ENCODE assay signal across 11 cellular contexts in the genomic region with DNA sequence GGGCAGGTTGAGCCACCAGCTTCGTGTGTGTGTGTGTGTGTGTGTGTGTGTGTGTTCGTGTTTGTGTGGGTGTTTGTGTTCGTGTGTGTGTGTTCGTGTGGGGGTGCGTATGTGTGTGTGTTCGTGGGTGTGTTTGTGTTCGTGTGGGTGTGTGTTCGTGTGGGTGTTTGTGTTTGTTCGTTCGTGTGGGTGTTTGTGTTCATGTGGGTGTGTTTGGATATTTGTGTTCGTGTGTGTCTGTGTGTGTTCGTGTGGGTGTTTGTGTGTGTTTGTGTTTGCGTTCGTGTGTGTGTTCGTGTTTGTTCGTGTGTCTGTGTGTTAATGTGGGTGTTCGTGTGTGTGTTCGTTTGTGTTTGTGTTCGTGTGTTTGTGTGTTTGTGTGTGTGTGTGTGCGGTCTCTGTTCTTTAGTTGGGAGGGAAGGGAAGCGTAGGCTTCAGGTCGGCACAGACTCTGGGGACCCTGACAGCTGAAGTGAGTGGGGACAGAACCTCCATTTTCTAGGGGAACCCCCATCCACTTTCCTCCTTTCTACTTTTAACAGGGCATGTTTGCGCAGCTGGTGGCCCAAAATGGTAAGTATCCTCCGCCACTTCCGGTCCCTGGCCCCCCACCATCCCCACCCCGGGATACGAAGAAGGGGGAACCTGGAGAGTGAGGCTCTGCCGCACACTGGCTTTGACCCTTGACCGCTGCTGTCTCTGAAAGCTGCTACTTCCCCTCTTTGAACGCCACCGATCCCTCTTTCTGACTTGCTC. TPM values are rescaled to one million over a fixed set of nuclear protein-coding genes. Genes with fewer than 3 reads are reported as not detected.
DNase-seq lines count a peak whose midpoint lies in the region; ATAC-seq, FAIRE-seq and TF ChIP-seq lines count a peak whose summit lies in the region.
"Had no signal": no experiment of that assay in that cellular context is flagged by ENCODE, and none has a peak within 500 bp of the region (broad histone marks: within the 10 kb centered on the region; RNA-seq: fewer than 3 reads in every experiment).

No MANE protein-coding gene starts in this region.

- H3K36me3 ChIP-seq in CD4-positive, CD25-positive, alpha-beta regulatory T cell (ENCODE audit: control insufficient read depth, insufficient read depth, low read length), result no peaks in the 10 kb centered on the region
- H3K36me3 ChIP-seq in HepG2 (replicated peaks in 1 of 2; ENCODE audit: control insufficient read depth in 1 of 2, insufficient read depth in 2 of 2, low read length in 2 of 2), result no peaks in the 10 kb centered on the region
- no peaks in the 10 kb centered on the region for H3K36me3 ChIP-seq in gastrocnemius medialis
- H3K36me3 ChIP-seq: neutrophil had no signal

- BruUV-seq in HepG2 (replicated peaks; lab: Mats Ljungman, UMichigan), result TSS peak; percentile 71

- no peak overlapping the region for H3K27ac ChIP-seq in CD4-positive, CD25-positive, alpha-beta regulatory T cell (ENCODE audit: insufficient read depth, low read length, poor library complexity, severe bottlenecking)
- no peak overlapping the region for H3K27ac ChIP-seq in HepG2 (ENCODE audit: extremely low read length, insufficient read depth, low read length)
- no peak overlapping the region for H3K27ac ChIP-seq in gastrocnemius medialis
- H3K27ac ChIP-seq: neutrophil had no signal

- H3K27me3 ChIP-seq in CD4-positive, CD25-positive, alpha-beta regulatory T cell (ENCODE audit: control insufficient read depth, insufficient read depth, low read length), result peaks cover 9% of the 10 kb centered on the region
- H3K27me3 ChIP-seq in HepG2 (ENCODE audit: control insufficient read depth in 1 of 2, insufficient read depth in 2 of 2, low read length in 2 of 2) (peaks cover 0 to 14% of the 10 kb centered on the region in 2 experiments; a peak in 3 of 5 replicates), gastrocnemius medialis (peaks cover 8 to 23% (median 10%) of the 10 kb centered on the region in 3 donors)

- no peak overlapping the region for H2AFZ ChIP-seq in HepG2 (ENCODE audit: low read length)

- TF ChIP-seq CTCF in HFFc6 (IDR thresholded peaks at IDR 0.05) (no peak), HepG2 (CRISPR knock-in tag; IDR thresholded peaks at IDR 0.05) (no peak), gastrocnemius medialis (IDR thresholded peaks at IDR 0.05 in 4 of 5, conservative IDR thresholded peaks at IDR 0.05 in 1 of 5) (no peak)

- peaks cover 0 to 4% (median 0%) of the 10 kb centered on the region in 7 donors for H3K9me3 Mint-ChIP-seq in CD4-positive, CD25-positive, alpha-beta regulatory T cell
- peaks cover 6% of the 10 kb centered on the region for H3K9me3 Mint-ChIP-seq in HFFc6
- no peaks in the 10 kb centered on the region for H3K9me3 Mint-ChIP-seq in activated CD4-positive, alpha-beta memory T cell treated with anti-CD3 and anti-CD28 coated beads for 36 hours

- DNase-seq in CD4-positive, CD25-positive, alpha-beta regulatory T cell, result peak in 1 of 3 donors; percentile 36
- no peak for DNase-seq in HFFc6
- peak; percentile 43 for DNase-seq in activated CD4-positive, alpha-beta memory T cell treated with anti-CD3 and anti-CD28 coated beads for 36 hours
- no peak for DNase-seq in HepG2 (ENCODE audit: low spot score)
- DNase-seq in gastrocnemius medialis, result no peak
- no peak for DNase-seq in H4 (ENCODE audit: low spot score)
- no peak for DNase-seq in NCI-H774 (lab: John Stamatoyannopoulos, UW)
- DNase-seq: NCI-H1417 treated with DMSO at 0.1 percent for 48 hours had no signal

- peaks cover 37% of the 10 kb centered on the region for H3K4me1 ChIP-seq in CD4-positive, CD25-positive, alpha-beta regulatory T cell (ENCODE audit: control insufficient read depth, insufficient read depth, low read length, poor library complexity, severe bottlenecking)
- H3K4me1 ChIP-seq in HepG2 (ENCODE audit: insufficient read depth, low read length) (peaks cover 57% of the 10 kb centered on the region), gastrocnemius medialis (peaks cover 25 to 29% of the 10 kb centered on the region in 2 donors)

- peak overlapping the region; percentile 99 for H3K4me2 ChIP-seq in HepG2 (ENCODE audit: low read depth, low read length)

- peaks cover 17 to 49% (median 34%) of the 10 kb centered on the region in 4 donors for H3K4me1 Mint-ChIP-seq in CD4-positive, CD25-positive, alpha-beta regulatory T cell
- H3K4me1 Mint-ChIP-seq in HFFc6 (ENCODE audit: low read depth), result peaks cover 23% of the 10 kb centered on the region
- peaks cover 41% of the 10 kb centered on the region for H3K4me1 Mint-ChIP-seq in activated CD4-positive, alpha-beta memory T cell treated with anti-CD3 and anti-CD28 coated beads for 36 hours (ENCODE audit: low read depth)

- TF ChIP-seq EP300 in HepG2 (IDR thresholded peaks at IDR 0.05; ENCODE audit: low read depth in 2 of 2, low read length in 2 of 2), result no peak
- no peak for TF ChIP-seq EP300 in HepG2 (CRISPR knock-in tag; IDR thresholded peaks at IDR 0.05; ENCODE audit: borderline replicate concordance)

- CTCF ChIA-PET in activated CD4-positive, alpha-beta memory T cell treated with anti-CD3 and anti-CD28 coated beads for 36 hours (lab: Charles Lee), result interaction anchor here (0.5 to 1.1 kb wide), 2 partner anchors 16 to 30 kb away, joined by 4 read pairs; no protein-coding TSS in a partner anchor
- CTCF ChIA-PET in HepG2 (lab: Yijun Ruan, JAX; ENCODE audit: low intra/inter-chr PET ratio, low total read pairs), result no interaction called here

- FAIRE-seq in HepG2 (lab: Jason Lieb, UNC), result peak; percentile 67

- 48% methylated on average over 28 of the region's 31 CpGs for WGBS in HepG2 (ENCODE audit: low lambda C conversion rate)

- TF ChIP-seq POLR2A in HepG2 (IDR thresholded peaks at IDR 0.05; ENCODE audit: insufficient read depth in 1 of 2, low read depth in 2 of 2, low read length in 2 of 2) (no peak), GM18505 (IDR thresholded peaks at IDR 0.05; ENCODE audit: borderline replicate concordance, extremely low read depth, insufficient read depth, insufficient read length) (no peak), gastrocnemius medialis (IDR thresholded peaks at IDR 0.05) (no peak)

- POLR2A ChIA-PET in activated CD4-positive, alpha-beta memory T cell treated with anti-CD3 and anti-CD28 coated beads for 36 hours (lab: Charles Lee), result no interaction called here
- POLR2A ChIA-PET in HepG2 (lab: Yijun Ruan, JAX), result no interaction called here

- H4K20me1 ChIP-seq in HepG2 (ENCODE audit: insufficient read depth, low read length), result no peaks in the 10 kb centered on the region

- H3K27me3 Mint-ChIP-seq in CD4-positive, CD25-positive, alpha-beta regulatory T cell, result peaks cover 38% of the 10 kb centered on the region
- H3K27me3 Mint-ChIP-seq in HFFc6 (ENCODE audit: insufficient read depth), result peaks cover 6% of the 10 kb centered on the region
- H3K27me3 Mint-ChIP-seq in activated CD4-positive, alpha-beta memory T cell treated with anti-CD3 and anti-CD28 coated beads for 36 hours, result peaks cover 24% of the 10 kb centered on the region

- in situ Hi-C loops in HepG2 (cut with HindIII; ENCODE audit: extremely low pct_ligation_motif_present, low pct_unique_long_range_greater_than_20kb) (no loop called here), gastrocnemius medialis (cut with MboI; ENCODE audit: low sequenced_read_pairs in 4 of 4) (no loop called here)

- intact Hi-C loops in activated CD4-positive, alpha-beta memory T cell treated with anti-CD3 and anti-CD28 coated beads for 36 hours (cut with micrococcal nuclease), result loop anchor here (5.0 kb wide), 1 partner anchor 60 kb away; a partner anchor contains a TSS
- intact Hi-C loops in HepG2 (cut with micrococcal nuclease; ENCODE audit: unreplicated experiment), result no loop called here
- intact Hi-C loops in gastrocnemius medialis (cut with DNase I; ENCODE audit: low total_unique reads), result loop anchor here (5.0 kb wide), 2 partner anchors 75 to 205 kb away; a partner anchor contains a TSS

- ATAC-seq in CD4-positive, CD25-positive, alpha-beta regulatory T cell (ENCODE audit: low read depth in 2 of 2), result no peak
- ATAC-seq in HepG2 (no peak), GM18505 (IDR thresholded peaks at IDR 0.05; ENCODE audit: unreplicated experiment) (no peak), gastrocnemius medialis (no peak)

- no peak for TF ChIP-seq RAD21 in HepG2 (CRISPR knock-in tag; IDR thresholded peaks at IDR 0.05)

- H3K27ac Mint-ChIP-seq in CD4-positive, CD25-positive, alpha-beta regulatory T cell, result peak overlapping the region; percentile 5 to 91 (median 19)
- no peak overlapping the region for H3K27ac Mint-ChIP-seq in HFFc6
- no peak overlapping the region for H3K27ac Mint-ChIP-seq in activated CD4-positive, alpha-beta memory T cell treated with anti-CD3 and anti-CD28 coated beads for 36 hours

- H3K79me2 ChIP-seq in HepG2 (ENCODE audit: insufficient read depth, low read length), result no peaks in the 10 kb centered on the region

- H3K9ac ChIP-seq in HepG2 (ENCODE audit: insufficient read depth, low read depth, low read length), result no peak overlapping the region

- H3K36me3 Mint-ChIP-seq in CD4-positive, CD25-positive, alpha-beta regulatory T cell, result peaks cover 7% of the 10 kb centered on the region
- peaks cover 15% of the 10 kb centered on the region for H3K36me3 Mint-ChIP-seq in HFFc6 (ENCODE audit: low read depth)
- peaks cover 3% of the 10 kb centered on the region for H3K36me3 Mint-ChIP-seq in activated CD4-positive, alpha-beta memory T cell treated with anti-CD3 and anti-CD28 coated beads for 36 hours

- peak overlapping the region; percentile 20 for H3K4me3 ChIP-seq in CD4-positive, CD25-positive, alpha-beta regulatory T cell (ENCODE audit: low read depth, low read length)
- H3K4me3 ChIP-seq in HepG2 (replicated peaks in 1 of 3; ENCODE audit: insufficient read depth in 1 of 3, low read depth in 2 of 3, low read length in 3 of 3), result peak overlapping the region in 1 of 3 experiments; percentile 78; a peak in 2 of 6 replicates
- no peak overlapping the region for H3K4me3 ChIP-seq in gastrocnemius medialis

- H3K4me3 Mint-ChIP-seq in CD4-positive, CD25-positive, alpha-beta regulatory T cell, result peak overlapping the region in 3 of 4 donors; percentile 75 to 88 (median 76)
- peak overlapping the region; percentile 38; the same call in 1 of the 2 replicates for H3K4me3 Mint-ChIP-seq in HFFc6
- H3K4me3 Mint-ChIP-seq in activated CD4-positive, alpha-beta memory T cell treated with anti-CD3 and anti-CD28 coated beads for 36 hours, result peak overlapping the region; percentile 78

- no peaks in the 10 kb centered on the region for H3K9me3 ChIP-seq in CD4-positive, CD25-positive, alpha-beta regulatory T cell (ENCODE audit: control insufficient read depth in 2 of 2, low read length in 2 of 2)
- H3K9me3 ChIP-seq in HepG2 (ENCODE audit: low read length) (no peaks in the 10 kb centered on the region), gastrocnemius medialis (no peaks in the 10 kb centered on the region)
- H3K9me3 ChIP-seq: neutrophil had no signal

RNA-seq across cellular contexts. Expression of a gene that starts 1.6 kb away (rescaled TPM):
- total RNA-seq in CD4-positive, CD25-positive, alpha-beta regulatory T cell, result 4.5 TPM
- 1 to 10 TPM in 1 of 4 donors, under 1 TPM in 3; 0.38 to 2.6 (median 0.50) TPM for polyA plus RNA-seq in CD4-positive, CD25-positive, alpha-beta regulatory T cell
- total RNA-seq in HFFc6 (2021; fragmentation: NEBNext Ultra II Directional; extraction: Animal tissue kit (Norgen Biotek cat#: 25700)), result 1 to 10 TPM in 4 of 6 experiments, under 1 TPM in 2; 0.57 to 3.7 (median 3.2) TPM
- 1 to 10 TPM; 1.2 to 1.4 TPM for total RNA-seq in activated CD4-positive, alpha-beta memory T cell treated with anti-CD3 and anti-CD28 coated beads for 36 hours
- total RNA-seq in HepG2 (2016; rRNA removed; fragmentation: Illumina TruSeq; extraction: Trizol) (0.20 and 1.0 TPM in 2 replicates), gastrocnemius medialis (1 to 10 TPM in 2 of 4 donors, not detected in 2; 1.1 to 1.8 TPM)
- total RNA-seq in HepG2 (2016; cell fraction: cytosol; rRNA removed; fragmentation: Illumina TruSeq; extraction: Trizol; ENCODE audit: low read depth), result 0.26 and 0.30 TPM in 2 replicates
- 0.25 and 0.84 TPM in 2 replicates for total RNA-seq in HepG2 (2016; cell fraction: insoluble cytoplasmic fraction; rRNA removed; fragmentation: Illumina TruSeq; extraction: Trizol)
- total RNA-seq in HepG2 (2016; cell fraction: membrane; rRNA removed; fragmentation: Illumina TruSeq; extraction: Trizol), result 0.49 and 0.62 TPM in 2 replicates
- total RNA-seq in HepG2 (2016; cell fraction: nucleus; rRNA removed; fragmentation: Illumina TruSeq; extraction: Trizol), result 0.78 and 0.90 TPM in 2 replicates
- 1.5 and 1.8 TPM in 2 replicates for polyA plus RNA-seq in HepG2 (2011; rRNA removed)
- 1.0 and 1.7 TPM in 2 replicates for polyA plus RNA-seq in HepG2 (2011; cell fraction: cytosol; rRNA removed)
- 1.2 and 1.4 TPM in 2 replicates for polyA plus RNA-seq in HepG2 (2011; cell fraction: nucleus; rRNA removed)
- polyA plus RNA-seq in HepG2 (2012), result 1.5 and 2.6 TPM in 2 replicates
- polyA plus RNA-seq in HepG2 (2016; cell fraction: cytosol; fragmentation: Illumina TruSeq; extraction: Trizol; ENCODE audit: low read depth), result 0.10 and 0.31 TPM in 2 replicates
- polyA plus RNA-seq in HepG2 (2016; cell fraction: insoluble cytoplasmic fraction; fragmentation: Illumina TruSeq; extraction: Trizol; ENCODE audit: low read depth), result 0.24 and 0.45 TPM in 2 replicates
- polyA plus RNA-seq in HepG2 (2016; cell fraction: membrane; fragmentation: Illumina TruSeq; extraction: Trizol; ENCODE audit: low read depth), result 0.22 and 0.38 TPM in 2 replicates
- polyA plus RNA-seq in HepG2 (2016; cell fraction: nucleus; fragmentation: Illumina TruSeq; extraction: Trizol; ENCODE audit: insufficient read depth, low read depth), result 1.9 and 2.1 TPM in 2 replicates
- polyA minus RNA-seq in HepG2 (2011; rRNA and poly(A)+ RNA removed; ENCODE audit: low replicate concordance), result 1.4 and 15.3 TPM in 2 replicates
- polyA minus RNA-seq in HepG2 (2011; cell fraction: cytosol; rRNA and poly(A)+ RNA removed), result 0.40 and 1.7 TPM in 2 replicates
- 1.2 and 1.5 TPM in 2 replicates for polyA minus RNA-seq in HepG2 (2011; cell fraction: nucleus; rRNA and poly(A)+ RNA removed)
- total RNA-seq in H4 (2014; rRNA removed; shearing (Covaris generic)), result 17.8 and 18.6 TPM in 2 replicates

RNA-seq across cellular contexts. Expression of a gene that starts 30.3 kb away (rescaled TPM):
- total RNA-seq in CD4-positive, CD25-positive, alpha-beta regulatory T cell, result 1.3 TPM
- 1 to 10 TPM in 1 of 4 donors, under 1 TPM in 1, not detected in 2; 0.36 to 1.0 TPM for polyA plus RNA-seq in CD4-positive, CD25-positive, alpha-beta regulatory T cell
- not detected for total RNA-seq in HFFc6 (2021; fragmentation: NEBNext Ultra II Directional; extraction: Animal tissue kit (Norgen Biotek cat#: 25700))
- 10 to 100 TPM in 1 of 2 experiments, 1 to 10 TPM in 1; 8.3 to 11.2 TPM for total RNA-seq in activated CD4-positive, alpha-beta memory T cell treated with anti-CD3 and anti-CD28 coated beads for 36 hours
- total RNA-seq in HepG2 (2016; rRNA removed; fragmentation: Illumina TruSeq; extraction: Trizol) (not detected in 2 replicates), gastrocnemius medialis (1 to 10 TPM; 1.7 to 2.5 (median 2.0) TPM)
- total RNA-seq in HepG2 (2016; cell fraction: cytosol; rRNA removed; fragmentation: Illumina TruSeq; extraction: Trizol; ENCODE audit: low read depth), result not detected in 2 replicates
- total RNA-seq in HepG2 (2016; cell fraction: insoluble cytoplasmic fraction; rRNA removed; fragmentation: Illumina TruSeq; extraction: Trizol), result not detected in 2 replicates
- not detected in 2 replicates for total RNA-seq in HepG2 (2016; cell fraction: membrane; rRNA removed; fragmentation: Illumina TruSeq; extraction: Trizol)
- total RNA-seq in HepG2 (2016; cell fraction: nucleus; rRNA removed; fragmentation: Illumina TruSeq; extraction: Trizol), result not detected in 2 replicates
- polyA plus RNA-seq in HepG2 (2011; rRNA removed), result 0.21 TPM in 1 of 2 replicates, not detected in the other
- polyA plus RNA-seq in HepG2 (2011; cell fraction: cytosol; rRNA removed), result 0.18 TPM in 1 of 2 replicates, not detected in the other
- polyA plus RNA-seq in HepG2 (2011; cell fraction: nucleus; rRNA removed), result 0.12 TPM in 1 of 2 replicates, not detected in the other
- 0.16 and 0.45 TPM in 2 replicates for polyA plus RNA-seq in HepG2 (2012)
- not detected in 2 replicates for polyA plus RNA-seq in HepG2 (2016; cell fraction: cytosol; fragmentation: Illumina TruSeq; extraction: Trizol; ENCODE audit: low read depth)
- not detected in 2 replicates for polyA plus RNA-seq in HepG2 (2016; cell fraction: insoluble cytoplasmic fraction; fragmentation: Illumina TruSeq; extraction: Trizol; ENCODE audit: low read depth)
- 0.09 TPM in 1 of 2 replicates, not detected in the other for polyA plus RNA-seq in HepG2 (2016; cell fraction: membrane; fragmentation: Illumina TruSeq; extraction: Trizol; ENCODE audit: low read depth)
- polyA plus RNA-seq in HepG2 (2016; cell fraction: nucleus; fragmentation: Illumina TruSeq; extraction: Trizol; ENCODE audit: insufficient read depth, low read depth), result not detected in 2 replicates
- polyA minus RNA-seq in HepG2 (2011; rRNA and poly(A)+ RNA removed; ENCODE audit: low replicate concordance), result 1.1 TPM in 1 of 2 replicates, not detected in the other
- not detected in 2 replicates for polyA minus RNA-seq in HepG2 (2011; cell fraction: cytosol; rRNA and poly(A)+ RNA removed)
- 0.26 TPM in 1 of 2 replicates, not detected in the other for polyA minus RNA-seq in HepG2 (2011; cell fraction: nucleus; rRNA and poly(A)+ RNA removed)
- total RNA-seq in H4 (2014; rRNA removed; shearing (Covaris generic)), result 0.87 and 9.2 TPM in 2 replicates

RNA-seq across cellular contexts. Expression of a gene that starts 50.8 kb away (rescaled TPM):
- 125 TPM for total RNA-seq in CD4-positive, CD25-positive, alpha-beta regulatory T cell
- 10 to 100 TPM; 36.9 to 42.4 (median 41.4) TPM for polyA plus RNA-seq in CD4-positive, CD25-positive, alpha-beta regulatory T cell
- total RNA-seq in HFFc6 (2021; fragmentation: NEBNext Ultra II Directional; extraction: Animal tissue kit (Norgen Biotek cat#: 25700)), result not detected
- 10 to 100 TPM; 62.1 to 69.3 TPM for total RNA-seq in activated CD4-positive, alpha-beta memory T cell treated with anti-CD3 and anti-CD28 coated beads for 36 hours
- 0.04 TPM in 1 of 2 replicates, not detected in the other for total RNA-seq in HepG2 (2016; rRNA removed; fragmentation: Illumina TruSeq; extraction: Trizol)
- total RNA-seq in HepG2 (2016; cell fraction: cytosol; rRNA removed; fragmentation: Illumina TruSeq; extraction: Trizol; ENCODE audit: low read depth), result not detected in 2 replicates
- 0.15 and 0.17 TPM in 2 replicates for total RNA-seq in HepG2 (2016; cell fraction: insoluble cytoplasmic fraction; rRNA removed; fragmentation: Illumina TruSeq; extraction: Trizol)
- total RNA-seq in HepG2 (2016; cell fraction: membrane; rRNA removed; fragmentation: Illumina TruSeq; extraction: Trizol), result 0.21 TPM in 1 of 2 replicates, not detected in the other
- total RNA-seq in HepG2 (2016; cell fraction: nucleus; rRNA removed; fragmentation: Illumina TruSeq; extraction: Trizol), result 0.13 TPM in 1 of 2 replicates, not detected in the other
- polyA plus RNA-seq in HepG2 (2011; rRNA removed), result 0.73 and 0.90 TPM in 2 replicates
- polyA plus RNA-seq in HepG2 (2011; cell fraction: cytosol; rRNA removed), result 0.44 and 0.58 TPM in 2 replicates
- 1.4 and 1.9 TPM in 2 replicates for polyA plus RNA-seq in HepG2 (2011; cell fraction: nucleus; rRNA removed)
- 6.9 and 8.3 TPM in 2 replicates for polyA plus RNA-seq in HepG2 (2012)
- 0.07 and 0.09 TPM in 2 replicates for polyA plus RNA-seq in HepG2 (2016; cell fraction: cytosol; fragmentation: Illumina TruSeq; extraction: Trizol; ENCODE audit: low read depth)
- 0.15 and 0.23 TPM in 2 replicates for polyA plus RNA-seq in HepG2 (2016; cell fraction: insoluble cytoplasmic fraction; fragmentation: Illumina TruSeq; extraction: Trizol; ENCODE audit: low read depth)
- 0.22 and 0.23 TPM in 2 replicates for polyA plus RNA-seq in HepG2 (2016; cell fraction: membrane; fragmentation: Illumina TruSeq; extraction: Trizol; ENCODE audit: low read depth)
- 0.51 and 1.3 TPM in 2 replicates for polyA plus RNA-seq in HepG2 (2016; cell fraction: nucleus; fragmentation: Illumina TruSeq; extraction: Trizol; ENCODE audit: insufficient read depth, low read depth)
- polyA minus RNA-seq in HepG2 (2011; rRNA and poly(A)+ RNA removed; ENCODE audit: low replicate concordance), result 0.14 and 0.19 TPM in 2 replicates
- polyA minus RNA-seq in HepG2 (2011; cell fraction: cytosol; rRNA and poly(A)+ RNA removed), result not detected in 2 replicates
- polyA minus RNA-seq in HepG2 (2011; cell fraction: nucleus; rRNA and poly(A)+ RNA removed), result 0.13 and 0.87 TPM in 2 replicates
- total RNA-seq in gastrocnemius medialis, result 1 to 10 TPM in 1 of 4 donors, under 1 TPM in 2, not detected in 1; 0.27 to 1.2 (median 0.29) TPM
- total RNA-seq in H4 (2014; rRNA removed; shearing (Covaris generic)), result 0.19 TPM in 1 of 2 replicates, not detected in the other

RNA-seq across cellular contexts. Expression of a gene that starts 58.5 kb away (rescaled TPM):
- 24.3 TPM for total RNA-seq in CD4-positive, CD25-positive, alpha-beta regulatory T cell
- 10 to 100 TPM; 10.0 to 27.2 (median 17.7) TPM for polyA plus RNA-seq in CD4-positive, CD25-positive, alpha-beta regulatory T cell
- not detected for total RNA-seq in HFFc6 (2021; fragmentation: NEBNext Ultra II Directional; extraction: Animal tissue kit (Norgen Biotek cat#: 25700))
- total RNA-seq in activated CD4-positive, alpha-beta memory T cell treated with anti-CD3 and anti-CD28 coated beads for 36 hours, result 10 to 100 TPM in 1 of 2 experiments, 1 to 10 TPM in 1; 8.4 to 10.7 TPM
- total RNA-seq in HepG2 (2016; rRNA removed; fragmentation: Illumina TruSeq; extraction: Trizol) (not detected in 2 replicates), gastrocnemius medialis (not detected)
- total RNA-seq in HepG2 (2016; cell fraction: cytosol; rRNA removed; fragmentation: Illumina TruSeq; extraction: Trizol; ENCODE audit: low read depth), result not detected in 2 replicates
- not detected in 2 replicates for total RNA-seq in HepG2 (2016; cell fraction: insoluble cytoplasmic fraction; rRNA removed; fragmentation: Illumina TruSeq; extraction: Trizol)
- total RNA-seq in HepG2 (2016; cell fraction: membrane; rRNA removed; fragmentation: Illumina TruSeq; extraction: Trizol), result not detected in 2 replicates
- total RNA-seq in HepG2 (2016; cell fraction: nucleus; rRNA removed; fragmentation: Illumina TruSeq; extraction: Trizol), result not detected in 2 replicates
- polyA plus RNA-seq in HepG2 (2011; rRNA removed), result 0.13 and 0.51 TPM in 2 replicates
- 0.40 and 0.45 TPM in 2 replicates for polyA plus RNA-seq in HepG2 (2011; cell fraction: cytosol; rRNA removed)
- 0.80 TPM in 2 replicates for polyA plus RNA-seq in HepG2 (2011; cell fraction: nucleus; rRNA removed)
- polyA plus RNA-seq in HepG2 (2012), result 0.37 TPM in 1 of 2 replicates, not detected in the other
- polyA plus RNA-seq in HepG2 (2016; cell fraction: cytosol; fragmentation: Illumina TruSeq; extraction: Trizol; ENCODE audit: low read depth), result not detected in 2 replicates
- not detected in 2 replicates for polyA plus RNA-seq in HepG2 (2016; cell fraction: insoluble cytoplasmic fraction; fragmentation: Illumina TruSeq; extraction: Trizol; ENCODE audit: low read depth)
- polyA plus RNA-seq in HepG2 (2016; cell fraction: membrane; fragmentation: Illumina TruSeq; extraction: Trizol; ENCODE audit: low read depth), result not detected in 2 replicates
- polyA plus RNA-seq in HepG2 (2016; cell fraction: nucleus; fragmentation: Illumina TruSeq; extraction: Trizol; ENCODE audit: insufficient read depth, low read depth), result not detected in 2 replicates
- 0.22 and 1.2 TPM in 2 replicates for polyA minus RNA-seq in HepG2 (2011; rRNA and poly(A)+ RNA removed; ENCODE audit: low replicate concordance)
- polyA minus RNA-seq in HepG2 (2011; cell fraction: cytosol; rRNA and poly(A)+ RNA removed), result not detected in 2 replicates
- polyA minus RNA-seq in HepG2 (2011; cell fraction: nucleus; rRNA and poly(A)+ RNA removed), result not detected in 2 replicates
- total RNA-seq in H4 (2014; rRNA removed; shearing (Covaris generic)), result 0.12 TPM in 1 of 2 replicates, not detected in the other
- total RNA-seq: urinary bladder had no signal
- polyA plus RNA-seq: urinary bladder had no signal

Comparison
In these comparisons a context has a peak if more than half of its experiments do, and no peak if none do; other contexts are left out.
1. H3K27ac Mint-ChIP-seq: peak in CD4-positive, CD25-positive, alpha-beta regulatory T cell (3 of 3); none in HFFc6 (single experiment) and activated CD4-positive, alpha-beta memory T cell treated with anti-CD3 and anti-CD28 coated beads for 36 hours (single experiment).
2. RNA of a gene that starts 50.8 kb away (total RNA-seq): 125 TPM in CD4-positive, CD25-positive, alpha-beta regulatory T cell (single experiment) and 62.1 to 69.3 TPM in activated CD4-positive, alpha-beta memory T cell treated with anti-CD3 and anti-CD28 coated beads for 36 hours; 0.27 to 1.2 TPM in gastrocnemius medialis, 0.19 TPM in H4, 0.04 to 0.21 TPM in HepG2 and not detected in HFFc6; every median in the first group is over 10 times any median in the second.
3. Peak in every context shown above with its lines, with median percentiles within 50 percentile points of each other: H3K4me3 Mint-ChIP-seq.